In the genomic region with DNA sequence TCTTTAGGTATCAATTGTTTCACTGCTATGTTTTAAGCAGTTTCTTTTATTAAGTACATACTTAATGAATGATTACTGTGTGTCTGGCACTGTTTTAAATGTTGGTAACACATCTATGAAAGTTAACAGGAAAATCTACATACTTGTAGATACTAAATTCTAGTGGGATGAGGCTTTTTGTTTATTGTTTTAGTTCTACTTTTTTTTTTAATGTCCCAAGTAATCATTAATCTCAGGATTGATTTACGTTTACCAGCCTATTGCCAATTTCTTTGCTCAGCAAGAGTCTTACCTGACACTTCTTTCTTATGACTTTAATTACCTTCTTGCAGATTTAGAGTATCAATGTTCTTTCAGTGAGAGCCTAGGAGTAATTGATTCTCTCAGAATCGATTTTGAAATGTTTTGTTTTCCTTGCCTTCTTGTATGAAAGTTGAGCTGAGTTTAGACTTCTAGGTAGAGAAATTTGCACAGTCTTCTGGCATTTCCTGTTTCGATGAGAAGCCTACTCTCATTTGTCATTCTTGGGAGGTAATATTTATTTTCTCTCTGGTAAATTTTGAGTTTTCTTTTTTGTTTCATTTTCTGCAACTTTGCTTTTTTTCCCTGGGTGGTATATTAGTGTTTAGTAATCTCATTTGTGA, we compare ENCODE assay signal across 2 cellular contexts.
TF ChIP-seq lines count a peak whose summit lies in the region.

No MANE protein-coding gene starts in this region.

TF ChIP-seq in SK-N-SH, 30 proteins besides CTCF, POLR2A, EP300 and RAD21:
- TF ChIP-seq, protein P1, sequence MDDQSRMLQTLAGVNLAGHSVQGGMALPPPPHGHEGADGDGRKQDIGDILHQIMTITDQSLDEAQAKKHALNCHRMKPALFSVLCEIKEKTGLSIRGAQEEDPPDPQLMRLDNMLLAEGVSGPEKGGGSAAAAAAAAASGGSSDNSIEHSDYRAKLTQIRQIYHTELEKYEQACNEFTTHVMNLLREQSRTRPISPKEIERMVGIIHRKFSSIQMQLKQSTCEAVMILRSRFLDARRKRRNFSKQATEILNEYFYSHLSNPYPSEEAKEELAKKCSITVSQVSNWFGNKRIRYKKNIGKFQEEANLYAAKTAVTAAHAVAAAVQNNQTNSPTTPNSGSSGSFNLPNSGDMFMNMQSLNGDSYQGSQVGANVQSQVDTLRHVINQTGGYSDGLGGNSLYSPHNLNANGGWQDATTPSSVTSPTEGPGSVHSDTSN (IDR thresholded peaks at IDR 0.05), result peak; percentile 60
- no peak for TF ChIP-seq IRF3 (IDR thresholded peaks at IDR 0.05; ENCODE audit: low read depth, low read length)
- TF ChIP-seq YY1 (IDR thresholded peaks at IDR 0.05; ENCODE audit: low read depth), result no peak
- TF ChIP-seq NFIC (IDR thresholded peaks at IDR 0.05; ENCODE audit: borderline replicate concordance), result peak; percentile 17; the same call in 1 of the 2 replicates
- TF ChIP-seq FOSL2 (IDR thresholded peaks at IDR 0.05; ENCODE audit: borderline replicate concordance, low read depth), result peak; percentile 14; the same call in 1 of the 2 replicates
- no peak for TF ChIP-seq RCOR1 (IDR thresholded peaks at IDR 0.05; ENCODE audit: low read length)
- TF ChIP-seq NRF1 (IDR thresholded peaks at IDR 0.05; ENCODE audit: low read depth, low read length), result no peak
- TF ChIP-seq FOXJ3 (CRISPR knock-in tag; IDR thresholded peaks at IDR 0.05), result no peak
- peak; percentile 30; the same call in 1 of the 2 replicates for TF ChIP-seq JUND (IDR thresholded peaks at IDR 0.05)
- peak; percentile 29; the same call in 1 of the 2 replicates for TF ChIP-seq TEAD4 (IDR thresholded peaks at IDR 0.05; ENCODE audit: borderline replicate concordance, insufficient read depth)

TF ChIP-seq in SK-N-SH treated with all-trans-retinoic acid at 6 μM for 48 hours, 23 proteins besides CTCF, POLR2A, EP300 and RAD21 (continued from another document):
- TF ChIP-seq, protein P2, sequence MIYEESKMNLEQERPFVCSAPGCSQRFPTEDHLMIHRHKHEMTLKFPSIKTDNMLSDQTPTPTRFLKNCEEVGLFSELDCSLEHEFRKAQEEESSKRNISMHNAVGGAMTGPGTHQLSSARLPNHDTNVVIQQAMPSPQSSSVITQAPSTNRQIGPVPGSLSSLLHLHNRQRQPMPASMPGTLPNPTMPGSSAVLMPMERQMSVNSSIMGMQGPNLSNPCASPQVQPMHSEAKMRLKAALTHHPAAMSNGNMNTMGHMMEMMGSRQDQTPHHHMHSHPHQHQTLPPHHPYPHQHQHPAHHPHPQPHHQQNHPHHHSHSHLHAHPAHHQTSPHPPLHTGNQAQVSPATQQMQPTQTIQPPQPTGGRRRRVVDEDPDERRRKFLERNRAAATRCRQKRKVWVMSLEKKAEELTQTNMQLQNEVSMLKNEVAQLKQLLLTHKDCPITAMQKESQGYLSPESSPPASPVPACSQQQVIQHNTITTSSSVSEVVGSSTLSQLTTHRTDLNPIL (CRISPR knock-in tag; IDR thresholded peaks at IDR 0.05; ENCODE audit: low read depth), result no peak
- no peak for TF ChIP-seq BACH2 (CRISPR knock-in tag; IDR thresholded peaks at IDR 0.05; ENCODE audit: borderline replicate concordance)
- TF ChIP-seq, protein P3, sequence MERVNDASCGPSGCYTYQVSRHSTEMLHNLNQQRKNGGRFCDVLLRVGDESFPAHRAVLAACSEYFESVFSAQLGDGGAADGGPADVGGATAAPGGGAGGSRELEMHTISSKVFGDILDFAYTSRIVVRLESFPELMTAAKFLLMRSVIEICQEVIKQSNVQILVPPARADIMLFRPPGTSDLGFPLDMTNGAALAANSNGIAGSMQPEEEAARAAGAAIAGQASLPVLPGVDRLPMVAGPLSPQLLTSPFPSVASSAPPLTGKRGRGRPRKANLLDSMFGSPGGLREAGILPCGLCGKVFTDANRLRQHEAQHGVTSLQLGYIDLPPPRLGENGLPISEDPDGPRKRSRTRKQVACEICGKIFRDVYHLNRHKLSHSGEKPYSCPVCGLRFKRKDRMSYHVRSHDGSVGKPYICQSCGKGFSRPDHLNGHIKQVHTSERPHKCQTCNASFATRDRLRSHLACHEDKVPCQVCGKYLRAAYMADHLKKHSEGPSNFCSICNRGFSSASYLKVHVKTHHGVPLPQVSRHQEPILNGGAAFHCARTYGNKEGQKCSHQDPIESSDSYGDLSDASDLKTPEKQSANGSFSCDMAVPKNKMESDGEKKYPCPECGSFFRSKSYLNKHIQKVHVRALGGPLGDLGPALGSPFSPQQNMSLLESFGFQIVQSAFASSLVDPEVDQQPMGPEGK (CRISPR knock-in tag; IDR thresholded peaks at IDR 0.05; ENCODE audit: borderline replicate concordance), result no peak
- TF ChIP-seq ZFP3 (CRISPR knock-in tag; IDR thresholded peaks at IDR 0.05), result no peak
- TF ChIP-seq SNAI2 (CRISPR knock-in tag; IDR thresholded peaks at IDR 0.05), result no peak
- TF ChIP-seq ZNF8 (CRISPR knock-in tag; IDR thresholded peaks at IDR 0.05), result no peak
- no peak for TF ChIP-seq ZNF70 (CRISPR knock-in tag; IDR thresholded peaks at IDR 0.05)
- no peak for TF ChIP-seq TOX (CRISPR knock-in tag; IDR thresholded peaks at IDR 0.05; ENCODE audit: borderline replicate concordance)
- TF ChIP-seq PPARA (CRISPR knock-in tag; IDR thresholded peaks at IDR 0.05; ENCODE audit: borderline replicate concordance), result no peak
- no peak for TF ChIP-seq OSR1 (CRISPR knock-in tag; IDR thresholded peaks at IDR 0.05)
- no peak for TF ChIP-seq ISL1 (CRISPR knock-in tag; IDR thresholded peaks at IDR 0.05)
